14 cellular contexts compared by ENCODE assay signal in the genomic region with DNA sequence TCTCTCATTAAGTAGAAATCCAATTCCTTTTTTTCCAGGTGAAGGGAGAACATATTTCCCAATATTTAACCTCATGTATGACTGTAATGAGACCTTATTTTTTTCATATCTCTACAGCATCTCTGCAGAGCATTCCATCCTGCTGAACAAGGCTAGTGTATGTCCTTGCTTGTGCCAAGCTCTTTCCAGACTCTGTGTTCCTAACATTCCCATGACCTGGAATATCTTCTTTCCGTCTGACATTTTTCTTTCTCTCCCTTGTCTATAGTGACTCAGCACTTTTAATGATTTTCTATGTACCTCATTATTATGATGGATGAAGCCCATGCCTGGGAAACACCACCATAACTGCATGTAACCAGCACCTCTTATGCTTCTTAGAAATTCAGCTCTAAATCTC.
"Had no signal": no experiment of that assay in that cellular context is flagged by ENCODE, and none has a peak within 500 bp of the region (broad histone marks: within the 10 kb centered on the region; RNA-seq: fewer than 3 reads in every experiment).

No MANE protein-coding gene starts in this region.

- H3K9me3 ChIP-seq: ascending aorta, suprapubic skin had no signal

- H3K27me3 ChIP-seq: ascending aorta, suprapubic skin had no signal

- H3K4me3 ChIP-seq: ascending aorta, coronary artery, suprapubic skin had no signal

- H3K4me1 ChIP-seq: ascending aorta, suprapubic skin had no signal

- H3K27ac ChIP-seq: ascending aorta, coronary artery, epithelial cell of prostate, suprapubic skin had no signal

- DNase-seq: activated CD4-positive, alpha-beta T cell treated with anti-CD3 and anti-CD28 coated beads, Interleukin-2, amount 50 U/mL, for 4 hours; activated CD4-positive, CD25-positive, alpha-beta regulatory T cell treated with anti-CD3 and anti-CD28 coated beads, Interleukin-2, amount 50 U/mL, for 72 hours; activated naive CD4-positive, alpha-beta T cell treated with anti-CD3 and anti-CD28 coated beads for 36 hours; activated naive CD8-positive, alpha-beta T cell treated with anti-CD3 and anti-CD28 coated beads, Interleukin-2, amount 50 U/mL, for 24 hours; central memory CD4-positive, alpha-beta T cell; effector CD4-positive, alpha-beta T cell; hippocampal formation; occipital lobe; right cardiac atrium had no signal

- H3K36me3 ChIP-seq: ascending aorta, suprapubic skin had no signal

- ATAC-seq: activated naive CD8-positive, alpha-beta T cell treated with anti-CD3 and anti-CD28 coated beads, Interleukin-2, amount 50 U/mL, for 24 hours; activated T-helper 17 cell treated with anti-CD3 and anti-CD28 coated beads, Interleukin-2, amount 50 U/mL, for 72 hours; right cardiac atrium had no signal
